8 cellular contexts compared by ENCODE assay signal in genomic region chr11:69292221-69292648, GRCh38. TPM values are rescaled to one million over a fixed set of nuclear protein-coding genes. Genes with fewer than 3 reads are reported as not detected.
A peak's percentile ranks its signal among the peaks of the same experiment; 100 is the strongest.
DNase-seq lines count a peak whose midpoint lies in the region; ATAC-seq and TF ChIP-seq lines count a peak whose summit lies in the region.

No MANE protein-coding gene starts in this region.

- TF ChIP-seq CTCF in GM12872 (IDR thresholded peaks at IDR 0.05; ENCODE audit: insufficient read depth, low read depth, low read length): peak; percentile 95
- peak; percentile 93 for TF ChIP-seq CTCF in brain microvascular endothelial cell (IDR thresholded peaks at IDR 0.05; ENCODE audit: low read depth, low read length, missing control alignments)
- peak; percentile 70 for TF ChIP-seq CTCF in mucosa of descending colon (IDR thresholded peaks at IDR 0.05)
- no peak for TF ChIP-seq CTCF in lower leg skin (IDR thresholded peaks at IDR 0.05)

- H3K27ac Mint-ChIP-seq in T-cell: no peak overlapping the region

- WGBS in lower leg skin, 2 donors: 26 to 30% methylated on average over 8 of the region's 8 CpGs

- in situ Hi-C loops in brain microvascular endothelial cell (cut with HindIII; ENCODE audit: low pct_ligation_motif_present, low sequenced_read_pairs): no loop called here

- peak in 30 of 34 experiments; percentile 20 to 61 (median 46) for DNase-seq in T-cell
- DNase-seq in brain microvascular endothelial cell: no peak
- DNase-seq in mucosa of descending colon: peak in 1 of 3 donors; percentile 71
- DNase-seq in OCI-M2 (lab: John Stamatoyannopoulos, UW; ENCODE audit: unreplicated experiment): no peak
- no peak for DNase-seq in lower leg skin (ENCODE audit: low spot score in 2 of 2)
- DNase-seq in sciatic nerve (ENCODE audit: low spot score): no peak

- peaks cover 65% of the 10 kb centered on the region for H3K4me1 ChIP-seq in mucosa of descending colon (ENCODE audit: low read depth)

- intact Hi-C loops in mucosa of descending colon (cut with DNase I, micrococcal nuclease): no loop called here
- intact Hi-C loops in lower leg skin (cut with DNase I; ENCODE audit: low total_unique reads): no loop called here
- intact Hi-C loops in sciatic nerve (cut with DNase I): loop anchor here (10.0 kb wide), 1 partner anchor 353 kb away; the partner anchor contains the start of gene CCND1

- no peak overlapping the region for H3K4me3 ChIP-seq in brain microvascular endothelial cell (ENCODE audit: low read depth, low read length)
- no peak overlapping the region for H3K4me3 ChIP-seq in mucosa of descending colon
- no peak overlapping the region for H3K4me3 ChIP-seq in lower leg skin (ENCODE audit: low read depth, poor library complexity, severe bottlenecking)

- H3K9me3 ChIP-seq in mucosa of descending colon: no peaks in the 10 kb centered on the region

- H3K36me3 ChIP-seq in brain microvascular endothelial cell (replicated peaks) (no peaks in the 10 kb centered on the region), mucosa of descending colon (ENCODE audit: low read depth) (peaks cover 3% of the 10 kb centered on the region)

- CTCF ChIA-PET in T-cell (lab: Charles Lee): interaction anchor here in 1 of 2 donors (0.5 to 1.7 kb wide), 3 partner anchors 20 to 351 kb away, joined by 3 read pairs; no protein-coding TSS in a partner anchor

- POLR2A ChIA-PET in T-cell (lab: Charles Lee): no interaction called here

- no peaks in the 10 kb centered on the region for H3K9me3 Mint-ChIP-seq in T-cell

- H3K27me3 ChIP-seq in brain microvascular endothelial cell (replicated peaks): no peaks in the 10 kb centered on the region

- no peaks in the 10 kb centered on the region for H3K36me3 Mint-ChIP-seq in T-cell

- TF ChIP-seq POLR2A in lower leg skin (IDR thresholded peaks at IDR 0.05): no peak

- no peak for ATAC-seq in T-cell (replicated peaks in 1 of 4)
- no peak for ATAC-seq in mucosa of descending colon
- ATAC-seq in sciatic nerve: no peak
- no peak for ATAC-seq in GM19395 (IDR thresholded peaks at IDR 0.05; ENCODE audit: unreplicated experiment)

- peaks cover 21 to 30% (median 28%) of the 10 kb centered on the region in 3 donors for H3K4me1 Mint-ChIP-seq in T-cell

- no peak overlapping the region for H3K27ac ChIP-seq in brain microvascular endothelial cell

- H3K4me3 Mint-ChIP-seq in T-cell: no peak overlapping the region

- no peaks in the 10 kb centered on the region for H3K27me3 Mint-ChIP-seq in T-cell

RNA-seq across cellular contexts. Expression of gene MYEOV, which starts 1.7 kb away (rescaled TPM):
- total RNA-seq in T-cell (under 1 TPM in 3 of 5 donors, not detected in 2; 0.22 to 0.98 (median 0.50) TPM), mucosa of descending colon (1 to 10 TPM; 2.8 to 7.5 (median 6.2) TPM), lower leg skin (10 to 100 TPM; 13.9 to 32.9 (median 25.8) TPM), sciatic nerve (1.2 TPM)

Comparison
In these comparisons a context has a peak if more than half of its experiments do, and no peak if none do; other contexts are left out.
1. CTCF ChIP-seq: peak in GM12872 (single experiment), brain microvascular endothelial cell (single experiment) and mucosa of descending colon (single experiment); none in lower leg skin (0 of 3).
2. DNase-seq: peak in T-cell (30 of 34); none in brain microvascular endothelial cell (single experiment), OCI-M2 (single experiment), lower leg skin (0 of 2) and sciatic nerve (single experiment).